ENCODE assay signal across 10 cellular contexts in genomic region chr9:131361202-131361833, GRCh38. TPM values are rescaled to one million over a fixed set of nuclear protein-coding genes. Genes with fewer than 3 reads are reported as not detected.
A peak's percentile ranks its signal among the peaks of the same experiment; 100 is the strongest.
DNase-seq lines count a peak whose midpoint lies in the region; ATAC-seq, FAIRE-seq and TF ChIP-seq lines count a peak whose summit lies in the region.
"Had no signal": no experiment of that assay in that cellular context is flagged by ENCODE, and none has a peak within 500 bp of the region (broad histone marks: within the 10 kb centered on the region; RNA-seq: fewer than 3 reads in every experiment).

No MANE protein-coding gene starts in this region.

- no TSS peak for BruUV-seq in K562 (replicated peaks; lab: Mats Ljungman, UMichigan)

- no peaks in the 10 kb centered on the region for H4K20me1 ChIP-seq in K562 (replicated peaks; ENCODE audit: control insufficient read depth, insufficient read depth, low read length)

- H3K27ac ChIP-seq in K562 (ENCODE audit: extremely low read depth, low read depth, low read length): peak overlapping the region; percentile 24; the same call in 1 of the 3 replicates
- peak overlapping the region; percentile 15 for H3K27ac ChIP-seq in neuronal stem cell (replicated peaks; ENCODE audit: low read length)
- no peak overlapping the region for H3K27ac ChIP-seq in psoas muscle
- H3K27ac ChIP-seq: dorsolateral prefrontal cortex, SK-N-MC had no signal

- ATAC-seq in K562 (peak; percentile 61), psoas muscle (no peak)

- no peak overlapping the region for H2AK5ac ChIP-seq in neuronal stem cell (ENCODE audit: low read depth, low read length)

- no peak for TF ChIP-seq RAD21 in K562 (CRISPR knock-in tag; conservative IDR thresholded peaks at IDR 0.05 in 1 of 2, IDR thresholded peaks at IDR 0.05 in 1 of 2)

- in situ Hi-C loops in K562 (cut with MboI): no loop called here

- H2BK15ac ChIP-seq in neuronal stem cell (ENCODE audit: low read length): no peak overlapping the region

- H2AFZ ChIP-seq in K562 (ENCODE audit: low read depth, low read length) (peak overlapping the region; percentile 91), neuronal stem cell (ENCODE audit: low read length) (no peak overlapping the region)

- H3K27me3 ChIP-seq in K562 (ENCODE audit: control insufficient read depth in 2 of 2, insufficient read depth in 2 of 2, low read length in 2 of 2) (no peaks in the 10 kb centered on the region), neuronal stem cell (ENCODE audit: control insufficient read depth in 3 of 3, insufficient read depth in 3 of 3, low read depth in 1 of 3, low read length in 3 of 3) (no peaks in the 10 kb centered on the region), psoas muscle (ENCODE audit: insufficient read depth in 3 of 3, low read length in 2 of 3) (no peaks in the 10 kb centered on the region)
- H3K27me3 ChIP-seq: dorsolateral prefrontal cortex had no signal

- no peak overlapping the region for H2BK12ac ChIP-seq in neuronal stem cell (ENCODE audit: low read length)

- H3K9ac ChIP-seq in K562 (ENCODE audit: insufficient read depth in 1 of 2, low read depth in 2 of 2, low read length in 2 of 2) (peak overlapping the region in 1 of 2 experiments; percentile 76; a peak in 1 of 4 replicates), neuronal stem cell (ENCODE audit: low read depth, low read length, poor library complexity) (no peak overlapping the region)

- H2BK120ac ChIP-seq in neuronal stem cell (ENCODE audit: low read depth, low read length): no peak overlapping the region

- intact Hi-C loops in K562 (cut with micrococcal nuclease): no loop called here
- intact Hi-C loops in psoas muscle (cut with DNase I): no loop called here

- H3K4me3 ChIP-seq in K562 (no peak overlapping the region), neuronal stem cell (ENCODE audit: low read length in 2 of 2) (no peak overlapping the region), psoas muscle (no peak overlapping the region)
- H3K4me3 ChIP-seq: dorsolateral prefrontal cortex, SK-N-MC had no signal

- TF ChIP-seq POLR2A in K562 (conservative IDR thresholded peaks at IDR 0.05): no peak

- H3K23ac ChIP-seq in neuronal stem cell (ENCODE audit: low read depth, low read length, poor library complexity): no peak overlapping the region

- WGBS in K562 (ENCODE audit: insufficient coverage, low coverage, missing lambda C conversion rate): 35% methylated on average over 8 of the region's 8 CpGs
- WGBS in neuronal stem cell (ENCODE audit: extremely low coverage in 2 of 2, insufficient read length in 2 of 2, insufficient replicate concordance in 1 of 2), 2 donors: no CpG with 5 or more reads among the region's 8 CpGs
- 49 to 63% (median 55%) methylated on average over 8 of the region's 8 CpGs for WGBS in psoas muscle, 3 donors

- H4K91ac ChIP-seq in neuronal stem cell (ENCODE audit: low read depth, low read length, poor library complexity): no peak overlapping the region

- H3K4me1 ChIP-seq in K562 (replicated peaks in 1 of 2; ENCODE audit: control insufficient read depth in 2 of 2, insufficient read depth in 2 of 2, low read length in 2 of 2): peaks cover 15 to 18% of the 10 kb centered on the region in 2 experiments
- H3K4me1 ChIP-seq in neuronal stem cell (ENCODE audit: control insufficient read depth in 2 of 2, insufficient read depth in 1 of 2, low read depth in 1 of 2, low read length in 2 of 2): peaks cover 5 to 7% of the 10 kb centered on the region in 2 donors
- H3K4me1 ChIP-seq in psoas muscle: peaks cover 6% of the 10 kb centered on the region

- POLR2A ChIA-PET in K562 (lab: Yijun Ruan, JAX): interaction anchor here (0.6 to 3.9 kb wide), 3 partner anchors 11 to 164 kb away, joined by 3 to 12 read pairs (median 3); no protein-coding TSS in a partner anchor

- no peak overlapping the region for H3K4ac ChIP-seq in neuronal stem cell (ENCODE audit: low read length)

- H3K4me2 ChIP-seq in K562 (ENCODE audit: insufficient read depth, low read length) (peak overlapping the region; percentile 28; the same call in 1 of the 2 replicates), neuronal stem cell (ENCODE audit: insufficient read depth, low read length, poor library complexity, severe bottlenecking) (no peak overlapping the region)

- CTCF ChIA-PET in K562 (lab: Yijun Ruan, JAX; ENCODE audit: low intra/inter-chr PET ratio): no interaction called here

- DNase-seq in DMS153 (lab: John Stamatoyannopoulos, UW) (peak; percentile 46), NCI-H2107 treated with DMSO at 0.1 percent for 48 hours (lab: John Stamatoyannopoulos, UW; ENCODE audit: unreplicated experiment) (peak; percentile 55), K562 (ENCODE audit: extremely low read depth in 1 of 4, low spot score in 3 of 4) (peak in 2 of 4 experiments; percentile 34 to 43), neuronal stem cell (ENCODE audit: low spot score) (no peak), NCI-H526 (lab: John Stamatoyannopoulos, UW) (no peak), inferior parietal cortex (ENCODE audit: extremely low spot score) (no peak), ureter (ENCODE audit: low spot score) (no peak), psoas muscle (no peak)

- TF ChIP-seq CTCF in K562 (IDR thresholded peaks at IDR 0.05 in 2 of 3, conservative IDR thresholded peaks at IDR 0.05 in 1 of 3; ENCODE audit: insufficient read depth in 2 of 3, low read depth in 1 of 3, low read length in 3 of 3): no peak
- TF ChIP-seq CTCF in psoas muscle (IDR thresholded peaks at IDR 0.05): no peak

- H3K18ac ChIP-seq in neuronal stem cell (ENCODE audit: low read length): no peak overlapping the region

- H4K8ac ChIP-seq in neuronal stem cell (ENCODE audit: low read depth, low read length): no peak overlapping the region

- no peak overlapping the region for H3K14ac ChIP-seq in neuronal stem cell (ENCODE audit: low read length)

- H3K9me3 ChIP-seq in K562 (replicated peaks; ENCODE audit: control insufficient read depth, insufficient read depth, low read depth, low read length) (no peaks in the 10 kb centered on the region), neuronal stem cell (replicated peaks in 1 of 2; ENCODE audit: control insufficient read depth in 2 of 2, insufficient read depth in 1 of 2, low read depth in 1 of 2, low read length in 2 of 2) (no peaks in the 10 kb centered on the region), psoas muscle (no peaks in the 10 kb centered on the region)

- no peaks in the 10 kb centered on the region for H3K36me3 ChIP-seq in K562 (ENCODE audit: control insufficient read depth, insufficient read depth, low read length)
- H3K36me3 ChIP-seq in neuronal stem cell (replicated peaks in 1 of 2; ENCODE audit: control insufficient read depth in 2 of 2, insufficient read depth in 2 of 2, low read length in 2 of 2): no peaks in the 10 kb centered on the region
- H3K36me3 ChIP-seq in psoas muscle (ENCODE audit: insufficient read depth in 1 of 2, low read depth in 1 of 2): no peaks in the 10 kb centered on the region

- peak; percentile 19 for FAIRE-seq in K562 (lab: Jason Lieb, UNC)

- no peaks in the 10 kb centered on the region for H3K9me1 ChIP-seq in K562 (ENCODE audit: control insufficient read depth, insufficient read depth, low read length)

- peaks cover 2% of the 10 kb centered on the region for H3K79me1 ChIP-seq in neuronal stem cell (ENCODE audit: low read depth, low read length)

- no peaks in the 10 kb centered on the region for H3K79me2 ChIP-seq in K562 (ENCODE audit: control insufficient read depth, insufficient read depth, low read length)

- no peak; the same call in 1 of the 2 replicates for TF ChIP-seq EP300 in K562 (IDR thresholded peaks at IDR 0.05; ENCODE audit: low read length)

- H2BK5ac ChIP-seq in neuronal stem cell (ENCODE audit: low read length): no peak overlapping the region

TF ChIP-seq in K562, 482 proteins besides CTCF, POLR2A, EP300 and RAD21 (continues in another document):
- TF ChIP-seq EP400 (IDR thresholded peaks at IDR 0.05): peak; percentile 54
- TF ChIP-seq HSF4 (CRISPR knock-in tag; IDR thresholded peaks at IDR 0.05; ENCODE audit: borderline replicate concordance): no peak
- TF ChIP-seq GABPA (tag; conservative IDR thresholded peaks at IDR 0.05; ENCODE audit: low read depth): peak; percentile 9; the same call in 1 of the 2 replicates
- peak; percentile 64; the same call in 1 of the 2 replicates for TF ChIP-seq MAFF (IDR thresholded peaks at IDR 0.05; ENCODE audit: low read length)
- TF ChIP-seq POLR2H (tag; IDR thresholded peaks at IDR 0.05; ENCODE audit: low read depth): no peak
- TF ChIP-seq ATF3 (IDR thresholded peaks at IDR 0.05): no peak
- TF ChIP-seq ATF3 (CRISPR knock-in tag; conservative IDR thresholded peaks at IDR 0.05): no peak

RNA-seq across cellular contexts. Expression of gene PRRC2B, which starts 32.6 kb away (rescaled TPM):
- total RNA-seq in K562 (2011; cell fraction: chromatin; rRNA removed; ENCODE audit: low replicate concordance): 283 and 387 TPM in 2 replicates
- total RNA-seq in K562 (2011; cell fraction: nucleolus; rRNA removed): 121 and 133 TPM in 2 replicates
- 150 and 188 TPM in 2 replicates for total RNA-seq in K562 (2011; cell fraction: nucleoplasm; rRNA removed)
- total RNA-seq in K562 (2014; rRNA removed) (30.9 and 31.7 TPM in 2 replicates), K562 (2014; rRNA removed; fragmentation: Illumina TruSeq; extraction: Trizol) (31.7 and 32.1 TPM in 2 replicates), K562 (2015; rRNA removed; fragmentation: Illumina TruSeq; extraction: Trizol) (24.6 and 24.7 TPM in 2 replicates), K562 (2021) (125 and 126 TPM in 2 replicates), ureter (215 TPM), psoas muscle (100 to 1,000 TPM in 1 of 4 donors, 10 to 100 TPM in 3; 63.6 to 114 (median 78.7) TPM)
- polyA plus RNA-seq in K562 (2011; rRNA removed) (20.1 and 25.4 TPM in 2 replicates), K562 (2014; fragmentation: Illumina TruSeq; extraction: Trizol) (51.4 and 64.0 TPM in 2 replicates), K562 (2014; fragmentation: Nextera tagmentation; extraction: Ambion mirVana) (under 1 TPM; 0.34 to 0.77 TPM), K562 (2014; rRNA removed) (33.7 and 37.5 TPM in 2 replicates), psoas muscle (10 to 100 TPM; 22.7 to 42.1 (median 27.5) TPM)
- 16.5 and 20.1 TPM in 2 replicates for polyA plus RNA-seq in K562 (2011; cell fraction: cytosol; rRNA removed)
- polyA plus RNA-seq in K562 (2011; cell fraction: nucleus; rRNA removed): 66.4 and 83.2 TPM in 2 replicates
- 56.0 and 68.0 TPM in 2 replicates for polyA plus RNA-seq in K562 (2012)
- 49.8 and 53.3 TPM in 2 replicates for polyA minus RNA-seq in K562 (2011; rRNA and poly(A)+ RNA removed)
- polyA minus RNA-seq in K562 (2011; cell fraction: cytosol; rRNA and poly(A)+ RNA removed): 36.5 and 47.7 TPM in 2 replicates
- polyA minus RNA-seq in K562 (2011; cell fraction: nucleus; rRNA and poly(A)+ RNA removed): 26.8 and 39.9 TPM in 2 replicates
- 108 TPM for polyA plus RNA-seq in neuronal stem cell (2013, experiment 1 of 2)
- 114 TPM for polyA plus RNA-seq in neuronal stem cell (2013, experiment 2 of 2)

Comparison
In these comparisons a context has a peak if more than half of its experiments do, and no peak if none do; other contexts are left out.
1. DNase-seq: peak in DMS153 (single experiment) and NCI-H2107 treated with DMSO at 0.1 percent for 48 hours (single experiment); none in neuronal stem cell (single experiment), NCI-H526 (0 of 2), inferior parietal cortex (single experiment), ureter (single experiment) and psoas muscle (0 of 2).